In the genomic region with DNA sequence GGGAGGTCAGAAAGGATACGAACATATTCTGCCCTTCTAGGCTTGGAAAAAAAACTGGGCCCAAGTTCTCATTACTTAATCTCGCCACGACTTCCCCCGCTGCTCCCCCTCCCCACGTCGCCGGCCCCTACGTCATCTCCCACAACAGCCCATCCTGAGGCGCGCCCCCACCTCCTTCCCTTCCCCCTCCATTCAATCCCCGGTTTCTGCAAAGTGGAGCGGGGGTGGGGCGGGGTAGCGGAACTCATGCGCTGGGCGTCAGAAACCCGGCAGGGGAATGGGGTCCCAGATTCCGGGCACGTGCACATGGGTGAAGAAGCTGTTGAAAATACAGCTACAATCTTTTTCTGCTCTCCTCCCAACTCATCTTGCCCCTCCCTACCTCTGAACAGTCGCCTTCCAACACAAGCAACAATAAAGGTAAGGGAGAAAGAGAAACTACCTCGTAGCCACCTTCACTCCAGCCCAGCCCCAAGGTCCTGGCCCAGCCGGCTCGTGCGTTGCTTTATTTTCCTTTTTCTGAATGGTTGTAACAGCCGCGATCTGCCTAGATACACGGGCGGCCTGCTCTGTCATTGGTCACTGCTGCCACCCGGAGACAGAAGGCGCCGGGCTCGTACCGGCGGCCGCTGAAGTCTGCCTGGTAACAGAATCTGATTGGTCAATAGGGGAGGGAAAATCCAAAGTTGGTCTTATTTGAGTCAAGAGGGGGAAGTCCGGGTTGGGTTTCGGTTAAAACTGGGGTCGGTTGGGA, we compare ENCODE assay signal across 8 cellular contexts. TPM values are rescaled to one million over a fixed set of nuclear protein-coding genes. Genes with fewer than 3 reads are reported as not detected.
DNase-seq lines count a peak whose midpoint lies in the region; ATAC-seq, FAIRE-seq and TF ChIP-seq lines count a peak whose summit lies in the region.

Gene RFX5, minus strand, starts transcription at position 484 of the 754 bp plus-strand sequence. CDS start 932 bp downstream, outside the sequence.

- H3K4me3 ChIP-seq in astrocyte of the cerebellum (ENCODE audit: low read depth, low read length) (peak within 1 kb of the TSS; percentile 84), rectal smooth muscle tissue (ENCODE audit: low read length) (peak within 1 kb of the TSS; percentile 85), aorta (ENCODE audit: low read length in 2 of 2) (peak within 1 kb of the TSS; percentile 63 to 91)

- peak; percentile 83 for DNase-seq in GM18507 (ENCODE audit: extremely low spot score, insufficient read length, low read depth)
- peak; percentile 95 for DNase-seq in NCI-H2029 treated with DMSO at 0.1 percent for 48 hours (lab: John Stamatoyannopoulos, UW)
- peak; percentile 86 for DNase-seq in T-helper 9 cell
- peak; percentile 95 for DNase-seq in astrocyte of the cerebellum (ENCODE audit: low read depth)
- DNase-seq in hepatic stellate cell (ENCODE audit: low spot score): peak; percentile 96
- DNase-seq in aorta: peak; percentile 96 to 97

- no peaks in the 10 kb centered on the region for H3K9me3 ChIP-seq in aorta (ENCODE audit: control insufficient read depth, low read length)

- intact Hi-C loops in aorta (cut with DNase I): loop anchor here (2.0 to 10.0 kb wide), 3 partner anchors 50 to 152 kb away; partner anchors contain the start of genes PSMB4 (in 2 of the 2), PIP5K1A (in 1 of the 2) and VPS72 (in 1 of the 2)

- H3K27me3 ChIP-seq in rectal smooth muscle tissue (ENCODE audit: control insufficient read depth, insufficient read depth, low read length) (no peaks in the 10 kb centered on the region), aorta (ENCODE audit: control insufficient read depth in 1 of 2, insufficient read depth in 2 of 2, low read length in 1 of 2) (no peaks in the 10 kb centered on the region)

- ATAC-seq in HG02981 (IDR thresholded peaks at IDR 0.05; ENCODE audit: unreplicated experiment): peak; percentile 92
- peak; percentile 99 for ATAC-seq in aorta (ENCODE audit: low FRiP score)

- WGBS in aorta, 2 donors: 0 to 1% methylated on average over 38 of the region's 38 CpGs

- peaks cover 13% of the 10 kb centered on the region for H3K36me3 ChIP-seq in rectal smooth muscle tissue (ENCODE audit: control insufficient read depth, insufficient read depth, low read length)
- H3K36me3 ChIP-seq in aorta (ENCODE audit: control insufficient read depth in 1 of 2, insufficient read depth in 2 of 2, low read length in 1 of 2): no peaks in the 10 kb centered on the region

- H3K27ac ChIP-seq in rectal smooth muscle tissue (ENCODE audit: low read depth, low read length) (peak within 1 kb of the TSS; percentile 89), aorta (ENCODE audit: low read depth in 1 of 2, low read length in 2 of 2) (peak within 1 kb of the TSS; percentile 6 to 73)

- no peak for TF ChIP-seq CTCF in astrocyte of the cerebellum (IDR thresholded peaks at IDR 0.05; ENCODE audit: low read depth, low read length, missing control alignments)

- H3K9ac ChIP-seq in rectal smooth muscle tissue (ENCODE audit: low read length): peak within 1 kb of the TSS; percentile 63

- peaks cover 11% of the 10 kb centered on the region for H3K4me1 ChIP-seq in rectal smooth muscle tissue (ENCODE audit: control insufficient read depth, insufficient read depth, low read length)
- peaks cover 0 to 3% of the 10 kb centered on the region in 2 donors for H3K4me1 ChIP-seq in aorta (ENCODE audit: control insufficient read depth in 1 of 2, insufficient read depth in 2 of 2, low read length in 2 of 2)

- in situ Hi-C loops in astrocyte of the cerebellum (cut with HindIII; ENCODE audit: low sequenced_read_pairs): no loop called here

- peak; percentile 98 for FAIRE-seq in GM18507 (lab: Jason Lieb, UNC)

RNA-seq across cellular contexts. Expression of gene RFX5, which starts in this region (rescaled TPM):
- 10 to 100 TPM; 38.0 to 51.6 TPM for total RNA-seq in aorta
- polyA plus RNA-seq in aorta: 10 to 100 TPM; 14.3 to 26.3 TPM

Comparison
In these comparisons a context has a peak if more than half of its experiments do, and no peak if none do; other contexts are left out.
1. Peak in every context shown above with its lines: DNase-seq, ATAC-seq, H3K4me3 ChIP-seq and H3K27ac ChIP-seq.